In genomic region chr5:140363631-140364471, GRCh38 we compare ENCODE assay signal across 8 cellular contexts. TPM values are rescaled to one million over a fixed set of nuclear protein-coding genes. Genes with fewer than 3 reads are reported as not detected.
DNase-seq lines count a peak whose midpoint lies in the region; ATAC-seq lines count a peak whose summit lies in the region.

No MANE protein-coding gene starts in this region.

- peak overlapping the region; percentile 35 for H3K4me3 ChIP-seq in iPS-11a (ENCODE audit: low read depth, low read length)

- ATAC-seq in activated T-helper 17 cell treated with anti-CD3 and anti-CD28 coated beads, Interleukin-2, amount 50 U/mL, for 72 hours (replicated peaks) = no peak
- ATAC-seq in stimulated activated naive B cell treated with anti-CD40 and anti-IgM and Interleukin-4, amounts not matched to agents 10 μg/mL and 1 μg/mL and 100 μg/mL, for 72 hours (replicated peaks) = no peak

- H3K4me3 Mint-ChIP-seq in activated CD4-positive, alpha-beta T cell treated with anti-CD3 and anti-CD28 coated beads, Interleukin-2, amount 10 ng/mL, durations not matched to agents 7 days and 5 days = peak overlapping the region; percentile 61
- peak overlapping the region; percentile 80 for H3K4me3 Mint-ChIP-seq in activated T-helper 17 cell treated with anti-CD3 and anti-CD28 coated beads, Interleukin-2, amount 50 U/mL, for 72 hours
- peak overlapping the region; percentile 85 to 86 for H3K4me3 Mint-ChIP-seq in stimulated activated naive B cell treated with anti-CD40 and anti-IgM and Interleukin-4, amounts not matched to agents 10 μg/mL and 1 μg/mL and 100 μg/mL, for 72 hours

- no peaks in the 10 kb centered on the region for H3K36me3 Mint-ChIP-seq in activated CD4-positive, alpha-beta T cell treated with anti-CD3 and anti-CD28 coated beads, Interleukin-2, amount 10 ng/mL, durations not matched to agents 7 days and 5 days (ENCODE audit: low read depth)
- H3K36me3 Mint-ChIP-seq in activated T-helper 17 cell treated with anti-CD3 and anti-CD28 coated beads, Interleukin-2, amount 50 U/mL, for 72 hours (ENCODE audit: low read depth) = no peaks in the 10 kb centered on the region
- no peaks in the 10 kb centered on the region for H3K36me3 Mint-ChIP-seq in stimulated activated naive B cell treated with anti-CD40 and anti-IgM and Interleukin-4, amounts not matched to agents 10 μg/mL and 1 μg/mL and 100 μg/mL, for 72 hours

- POLR2A ChIA-PET in activated CD4-positive, alpha-beta T cell treated with anti-CD3 and anti-CD28 coated beads, Interleukin-2, amount 10 ng/mL, durations not matched to agents 7 days and 5 days (lab: Charles Lee) = interaction anchor here (0.6 kb wide), 1 partner anchor 199 kb away, joined by 3 read pairs; no protein-coding TSS in a partner anchor

- H3K27me3 Mint-ChIP-seq in activated CD4-positive, alpha-beta T cell treated with anti-CD3 and anti-CD28 coated beads, Interleukin-2, amount 10 ng/mL, durations not matched to agents 7 days and 5 days = peaks cover under 1% of the 10 kb centered on the region
- H3K27me3 Mint-ChIP-seq in activated T-helper 17 cell treated with anti-CD3 and anti-CD28 coated beads, Interleukin-2, amount 50 U/mL, for 72 hours = no peaks in the 10 kb centered on the region
- H3K27me3 Mint-ChIP-seq in stimulated activated naive B cell treated with anti-CD40 and anti-IgM and Interleukin-4, amounts not matched to agents 10 μg/mL and 1 μg/mL and 100 μg/mL, for 72 hours = peaks cover 0 to under 1% of the 10 kb centered on the region in 2 donors

- no peaks in the 10 kb centered on the region for H3K9me3 Mint-ChIP-seq in activated CD4-positive, alpha-beta T cell treated with anti-CD3 and anti-CD28 coated beads, Interleukin-2, amount 10 ng/mL, durations not matched to agents 7 days and 5 days
- H3K9me3 Mint-ChIP-seq in activated T-helper 17 cell treated with anti-CD3 and anti-CD28 coated beads, Interleukin-2, amount 50 U/mL, for 72 hours = no peaks in the 10 kb centered on the region
- H3K9me3 Mint-ChIP-seq in stimulated activated naive B cell treated with anti-CD40 and anti-IgM and Interleukin-4, amounts not matched to agents 10 μg/mL and 1 μg/mL and 100 μg/mL, for 72 hours = no peaks in the 10 kb centered on the region

- peaks cover 5% of the 10 kb centered on the region for H3K4me1 Mint-ChIP-seq in activated CD4-positive, alpha-beta T cell treated with anti-CD3 and anti-CD28 coated beads, Interleukin-2, amount 10 ng/mL, durations not matched to agents 7 days and 5 days
- H3K4me1 Mint-ChIP-seq in activated T-helper 17 cell treated with anti-CD3 and anti-CD28 coated beads, Interleukin-2, amount 50 U/mL, for 72 hours = peaks cover 4% of the 10 kb centered on the region
- H3K4me1 Mint-ChIP-seq in stimulated activated naive B cell treated with anti-CD40 and anti-IgM and Interleukin-4, amounts not matched to agents 10 μg/mL and 1 μg/mL and 100 μg/mL, for 72 hours = peaks cover 5 to 12% of the 10 kb centered on the region in 2 donors

- DNase-seq in activated CD4-positive, alpha-beta T cell treated with anti-CD3 and anti-CD28 coated beads, Interleukin-2, amount 10 ng/mL, durations not matched to agents 7 days and 5 days = no peak
- DNase-seq in activated CD4-positive, alpha-beta T cell treated with anti-CD3 and anti-CD28 coated beads for 48 hours = no peak
- no peak for DNase-seq in stimulated activated naive B cell treated with anti-CD40 and anti-IgM and Interleukin-4, amounts not matched to agents 10 μg/mL and 1 μg/mL and 100 μg/mL, for 72 hours
- DNase-seq in T1000 (lab: John Stamatoyannopoulos, UW) = no peak
- no peak for DNase-seq in NCI-H187 (lab: John Stamatoyannopoulos, UW)
- DNase-seq in dedifferentiated amniotic fluid mesenchymal stem cell (ENCODE audit: extremely low spot score) = no peak

- CTCF ChIA-PET in activated CD4-positive, alpha-beta T cell treated with anti-CD3 and anti-CD28 coated beads, Interleukin-2, amount 10 ng/mL, durations not matched to agents 7 days and 5 days (lab: Charles Lee) = interaction anchor here (0.7 to 5.2 kb wide), 22 partner anchors 9 to 358 kb away, joined by 3 to 33 read pairs (median 4); partner anchors contain the start of genes ANKHD1, CD14, HBEGF and IK

- peak overlapping the region; percentile 32 for H3K27ac Mint-ChIP-seq in activated CD4-positive, alpha-beta T cell treated with anti-CD3 and anti-CD28 coated beads, Interleukin-2, amount 10 ng/mL, durations not matched to agents 7 days and 5 days
- peak overlapping the region; percentile 41 for H3K27ac Mint-ChIP-seq in activated T-helper 17 cell treated with anti-CD3 and anti-CD28 coated beads, Interleukin-2, amount 50 U/mL, for 72 hours
- H3K27ac Mint-ChIP-seq in stimulated activated naive B cell treated with anti-CD40 and anti-IgM and Interleukin-4, amounts not matched to agents 10 μg/mL and 1 μg/mL and 100 μg/mL, for 72 hours = peak overlapping the region; percentile 79

RNA-seq across cellular contexts. Expression of gene SLC4A9, which starts 3.9 kb away (rescaled TPM):
- total RNA-seq in activated CD4-positive, alpha-beta T cell treated with anti-CD3 and anti-CD28 coated beads, Interleukin-2, amount 10 ng/mL, durations not matched to agents 7 days and 5 days = under 1 TPM; 0.35 to 0.44 TPM
- under 1 TPM; 0.26 TPM for total RNA-seq in activated T-helper 17 cell treated with anti-CD3 and anti-CD28 coated beads, Interleukin-2, amount 50 U/mL, for 72 hours

RNA-seq across cellular contexts. Expression of gene HBEGF, which starts 17.4 kb away (rescaled TPM):
- 10 to 100 TPM; 13.7 to 15.4 TPM for total RNA-seq in activated CD4-positive, alpha-beta T cell treated with anti-CD3 and anti-CD28 coated beads, Interleukin-2, amount 10 ng/mL, durations not matched to agents 7 days and 5 days
- total RNA-seq in activated T-helper 17 cell treated with anti-CD3 and anti-CD28 coated beads, Interleukin-2, amount 50 U/mL, for 72 hours = 10 to 100 TPM; 12.6 to 22.9 TPM

RNA-seq across cellular contexts. Expression of gene ANKHD1, which starts 37.8 kb away (rescaled TPM):
- total RNA-seq in activated CD4-positive, alpha-beta T cell treated with anti-CD3 and anti-CD28 coated beads, Interleukin-2, amount 10 ng/mL, durations not matched to agents 7 days and 5 days = 100 to 1,000 TPM; 118 TPM
- total RNA-seq in activated T-helper 17 cell treated with anti-CD3 and anti-CD28 coated beads, Interleukin-2, amount 50 U/mL, for 72 hours = 100 to 1,000 TPM in 1 of 2 donors, 10 to 100 TPM in 1; 94.5 to 119 TPM
